Comparison of ENCODE assay signal across 15 cellular contexts in genomic region chr16:69889295-69889964, GRCh38.
DNase-seq lines count a peak whose midpoint lies in the region; ATAC-seq and TF ChIP-seq lines count a peak whose summit lies in the region.
"Had no signal": no experiment of that assay in that cellular context is flagged by ENCODE, and none has a peak within 500 bp of the region (broad histone marks: within the 10 kb centered on the region; RNA-seq: fewer than 3 reads in every experiment).

No MANE protein-coding gene starts in this region.

- no peaks in the 10 kb centered on the region for H3K9me3 Mint-ChIP-seq in activated CD4-positive, alpha-beta memory T cell treated with anti-CD3 and anti-CD28 coated beads for 36 hours
- no peaks in the 10 kb centered on the region for H3K9me3 Mint-ChIP-seq in activated CD4-positive, alpha-beta memory T cell treated with anti-CD3 and anti-CD28 coated beads, Interleukin-2, amount 10 ng/mL, durations not matched to agents 7 days and 5 days
- no peaks in the 10 kb centered on the region for H3K9me3 Mint-ChIP-seq in T-helper 2 cell treated with Interferon-gamma antibody and Interleukin-4, amounts not matched to agents 5 μg/mL and 100 μg/mL, for 36 hours
- H3K9me3 Mint-ChIP-seq in stimulated activated naive B cell treated with anti-CD40 and anti-IgM and Interleukin-4, amounts not matched to agents 10 μg/mL and 1 μg/mL and 100 μg/mL, for 72 hours = no peaks in the 10 kb centered on the region

- no peaks in the 10 kb centered on the region for H3K9me2 ChIP-seq in SK-N-SH

- H3K9ac ChIP-seq in SK-N-SH = no peak overlapping the region

- CTCF ChIA-PET in activated CD4-positive, alpha-beta memory T cell treated with anti-CD3 and anti-CD28 coated beads for 36 hours (lab: Charles Lee) = interaction anchor here (0.7 to 2.0 kb wide), 2 partner anchors 13 to 41 kb away, joined by 3 to 5 read pairs; no protein-coding TSS in a partner anchor
- CTCF ChIA-PET in activated CD4-positive, alpha-beta memory T cell treated with anti-CD3 and anti-CD28 coated beads, Interleukin-2, amount 10 ng/mL, durations not matched to agents 7 days and 5 days (lab: Charles Lee) = no interaction called here
- CTCF ChIA-PET in SK-N-SH (lab: Yijun Ruan, JAX) = interaction anchor here (1.2 kb wide), 1 partner anchor 93 kb away, joined by 3 read pairs; no protein-coding TSS in a partner anchor

- peaks cover 15% of the 10 kb centered on the region for H3K36me3 Mint-ChIP-seq in activated CD4-positive, alpha-beta memory T cell treated with anti-CD3 and anti-CD28 coated beads for 36 hours
- H3K36me3 Mint-ChIP-seq in activated CD4-positive, alpha-beta memory T cell treated with anti-CD3 and anti-CD28 coated beads, Interleukin-2, amount 10 ng/mL, durations not matched to agents 7 days and 5 days (ENCODE audit: low read depth) = peaks cover 34% of the 10 kb centered on the region
- peaks cover 24% of the 10 kb centered on the region for H3K36me3 Mint-ChIP-seq in T-helper 2 cell treated with Interferon-gamma antibody and Interleukin-4, amounts not matched to agents 5 μg/mL and 100 μg/mL, for 36 hours (ENCODE audit: low read depth)
- H3K36me3 Mint-ChIP-seq in stimulated activated naive B cell treated with anti-CD40 and anti-IgM and Interleukin-4, amounts not matched to agents 10 μg/mL and 1 μg/mL and 100 μg/mL, for 72 hours = peaks cover 46 to 68% of the 10 kb centered on the region in 2 donors

- H3K4me3 ChIP-seq in SK-N-SH (ENCODE audit: low read depth in 2 of 2, low read length in 1 of 2) = no peak overlapping the region
- H3K4me3 ChIP-seq: A549 had no signal

- H3K79me2 ChIP-seq in SK-N-SH (ENCODE audit: insufficient read depth) = no peaks in the 10 kb centered on the region

- no peaks in the 10 kb centered on the region for H3K27me3 ChIP-seq in layer of hippocampus (ENCODE audit: control insufficient read depth, insufficient read depth, low read length)
- H3K27me3 ChIP-seq in SK-N-SH (ENCODE audit: insufficient read depth) = no peaks in the 10 kb centered on the region
- H3K27me3 ChIP-seq: neutrophil had no signal

- no peaks in the 10 kb centered on the region for H3F3A ChIP-seq in SK-N-SH (replicated peaks; ENCODE audit: insufficient read depth)

- no peaks in the 10 kb centered on the region for H4K20me1 ChIP-seq in SK-N-SH (ENCODE audit: insufficient read depth)

- no peak overlapping the region for H2AFZ ChIP-seq in SK-N-SH (ENCODE audit: low read depth)

- peak; percentile 48 for DNase-seq in activated CD4-positive, alpha-beta memory T cell treated with anti-CD3 and anti-CD28 coated beads for 36 hours
- no peak for DNase-seq in activated CD4-positive, alpha-beta memory T cell treated with anti-CD3 and anti-CD28 coated beads, Interleukin-2, amount 10 ng/mL, durations not matched to agents 7 days and 5 days
- peak; percentile 24 for DNase-seq in T-helper 2 cell treated with Interferon-gamma antibody and Interleukin-4, amounts not matched to agents 5 μg/mL and 100 μg/mL, for 36 hours (ENCODE audit: low spot score)
- DNase-seq in stimulated activated naive CD8-positive, alpha-beta T cell treated with anti-CD3 and anti-CD28 coated beads, Interleukin-15, Interleukin-2, amounts not matched to agents 100 U/mL and 50 U/mL, for 24 hours = peak; percentile 33
- DNase-seq in SK-N-SH (no peak), NCI-H2107 (lab: John Stamatoyannopoulos, UW) (no peak)
- DNase-seq in stimulated activated naive B cell treated with anti-CD40 and anti-IgM and Interleukin-4, amounts not matched to agents 10 μg/mL and 1 μg/mL and 100 μg/mL, for 72 hours = no peak
- DNase-seq: activated CD8-positive, alpha-beta memory T cell treated with anti-CD3 and anti-CD28 coated beads, Interleukin-2, amount 50 U/mL, for 48 hours; HCEC 1CT; KBM-7; NCI-H1417 treated with DMSO at 0.1 percent for 48 hours; NCI-H446 had no signal

- no peak for TF ChIP-seq EP300 in SK-N-SH (IDR thresholded peaks at IDR 0.05; ENCODE audit: borderline replicate concordance in 1 of 2, low read depth in 1 of 2, low read length in 1 of 2)

- no peak for TF ChIP-seq RAD21 in SK-N-SH (IDR thresholded peaks at IDR 0.05; ENCODE audit: low read length)

- no peaks in the 10 kb centered on the region for H3K27me3 Mint-ChIP-seq in activated CD4-positive, alpha-beta memory T cell treated with anti-CD3 and anti-CD28 coated beads for 36 hours
- H3K27me3 Mint-ChIP-seq in activated CD4-positive, alpha-beta memory T cell treated with anti-CD3 and anti-CD28 coated beads, Interleukin-2, amount 10 ng/mL, durations not matched to agents 7 days and 5 days = no peaks in the 10 kb centered on the region
- no peaks in the 10 kb centered on the region for H3K27me3 Mint-ChIP-seq in T-helper 2 cell treated with Interferon-gamma antibody and Interleukin-4, amounts not matched to agents 5 μg/mL and 100 μg/mL, for 36 hours (ENCODE audit: low read depth)
- no peaks in the 10 kb centered on the region for H3K27me3 Mint-ChIP-seq in stimulated activated naive B cell treated with anti-CD40 and anti-IgM and Interleukin-4, amounts not matched to agents 10 μg/mL and 1 μg/mL and 100 μg/mL, for 72 hours

- TF ChIP-seq CTCF in SK-N-SH (IDR thresholded peaks at IDR 0.05) = no peak

- WGBS in SK-N-SH (ENCODE audit: low lambda C conversion rate) = 94% methylated on average over 7 of the region's 7 CpGs

- POLR2A ChIA-PET in activated CD4-positive, alpha-beta memory T cell treated with anti-CD3 and anti-CD28 coated beads for 36 hours (lab: Charles Lee) = no interaction called here
- POLR2A ChIA-PET in activated CD4-positive, alpha-beta memory T cell treated with anti-CD3 and anti-CD28 coated beads, Interleukin-2, amount 10 ng/mL, durations not matched to agents 7 days and 5 days (lab: Charles Lee) = no interaction called here
- POLR2A ChIA-PET in SK-N-SH (lab: Yijun Ruan, JAX) = no interaction called here

- H3K9me3 ChIP-seq in SK-N-SH = no peaks in the 10 kb centered on the region
- H3K9me3 ChIP-seq: neutrophil had no signal

- no peak overlapping the region for H3K4me3 Mint-ChIP-seq in activated CD4-positive, alpha-beta memory T cell treated with anti-CD3 and anti-CD28 coated beads for 36 hours
- H3K4me3 Mint-ChIP-seq in activated CD4-positive, alpha-beta memory T cell treated with anti-CD3 and anti-CD28 coated beads, Interleukin-2, amount 10 ng/mL, durations not matched to agents 7 days and 5 days = no peak overlapping the region
- H3K4me3 Mint-ChIP-seq in T-helper 2 cell treated with Interferon-gamma antibody and Interleukin-4, amounts not matched to agents 5 μg/mL and 100 μg/mL, for 36 hours = no peak overlapping the region
- no peak overlapping the region for H3K4me3 Mint-ChIP-seq in stimulated activated naive B cell treated with anti-CD40 and anti-IgM and Interleukin-4, amounts not matched to agents 10 μg/mL and 1 μg/mL and 100 μg/mL, for 72 hours

- intact Hi-C loops in activated CD4-positive, alpha-beta memory T cell treated with anti-CD3 and anti-CD28 coated beads for 36 hours (cut with micrococcal nuclease) = no loop called here

- H3K4me2 ChIP-seq in SK-N-SH = no peak overlapping the region
- H3K4me2 ChIP-seq: A549 had no signal

- peaks cover 2 to 4% of the 10 kb centered on the region in 2 experiments for H3K36me3 ChIP-seq in SK-N-SH (replicated peaks in 1 of 2; ENCODE audit: control insufficient read depth in 1 of 2, insufficient read depth in 2 of 2, low read length in 1 of 2)

- H3K4me1 Mint-ChIP-seq in activated CD4-positive, alpha-beta memory T cell treated with anti-CD3 and anti-CD28 coated beads for 36 hours (ENCODE audit: low read depth) = peaks cover 8% of the 10 kb centered on the region
- peaks cover 6% of the 10 kb centered on the region for H3K4me1 Mint-ChIP-seq in activated CD4-positive, alpha-beta memory T cell treated with anti-CD3 and anti-CD28 coated beads, Interleukin-2, amount 10 ng/mL, durations not matched to agents 7 days and 5 days
- H3K4me1 Mint-ChIP-seq in T-helper 2 cell treated with Interferon-gamma antibody and Interleukin-4, amounts not matched to agents 5 μg/mL and 100 μg/mL, for 36 hours (ENCODE audit: low read depth) = peaks cover 2% of the 10 kb centered on the region
- H3K4me1 Mint-ChIP-seq in stimulated activated naive B cell treated with anti-CD40 and anti-IgM and Interleukin-4, amounts not matched to agents 10 μg/mL and 1 μg/mL and 100 μg/mL, for 72 hours = peaks cover 3 to 7% of the 10 kb centered on the region in 2 donors

- peaks cover 0 to 18% of the 10 kb centered on the region in 2 experiments; a peak in 1 of 4 replicates for H3K4me1 ChIP-seq in SK-N-SH (ENCODE audit: control insufficient read depth in 1 of 2, insufficient read depth in 2 of 2, low read depth in 1 of 2, low read length in 1 of 2)
- H3K4me1 ChIP-seq: A549 had no signal

- peak overlapping the region; percentile 28 for H3K27ac Mint-ChIP-seq in activated CD4-positive, alpha-beta memory T cell treated with anti-CD3 and anti-CD28 coated beads for 36 hours
- no peak overlapping the region for H3K27ac Mint-ChIP-seq in activated CD4-positive, alpha-beta memory T cell treated with anti-CD3 and anti-CD28 coated beads, Interleukin-2, amount 10 ng/mL, durations not matched to agents 7 days and 5 days
- no peak overlapping the region for H3K27ac Mint-ChIP-seq in T-helper 2 cell treated with Interferon-gamma antibody and Interleukin-4, amounts not matched to agents 5 μg/mL and 100 μg/mL, for 36 hours
- H3K27ac Mint-ChIP-seq in stimulated activated naive B cell treated with anti-CD40 and anti-IgM and Interleukin-4, amounts not matched to agents 10 μg/mL and 1 μg/mL and 100 μg/mL, for 72 hours = no peak overlapping the region

- ATAC-seq in stimulated activated naive CD8-positive, alpha-beta T cell treated with anti-CD3 and anti-CD28 coated beads, Interleukin-15, Interleukin-2, amounts not matched to agents 100 U/mL and 50 U/mL, for 24 hours = peak; percentile 94
- no peak for ATAC-seq in stimulated activated naive B cell treated with anti-CD40 and anti-IgM and Interleukin-4, amounts not matched to agents 10 μg/mL and 1 μg/mL and 100 μg/mL, for 72 hours (replicated peaks)
- ATAC-seq: A549 had no signal

- H3K27ac ChIP-seq in layer of hippocampus (ENCODE audit: low read depth, low read length) (peak overlapping the region; percentile 97), SK-N-SH (ENCODE audit: low read depth in 2 of 2, low read length in 1 of 2) (no peak overlapping the region; a peak in 1 of 4 replicates)
- H3K27ac ChIP-seq: A549, neutrophil had no signal

TF ChIP-seq in SK-N-SH, 30 proteins besides CTCF, POLR2A, EP300 and RAD21:
- TF ChIP-seq POLR2AphosphoS5 (IDR thresholded peaks at IDR 0.05; ENCODE audit: low read depth, low read length) (no peak), TAF1 (IDR thresholded peaks at IDR 0.05; ENCODE audit: borderline replicate concordance, low read depth, low read length) (no peak), GATA2 (CRISPR knock-in tag; IDR thresholded peaks at IDR 0.05) (no peak)

Comparison
In these comparisons a context has a peak if more than half of its experiments do, and no peak if none do; other contexts are left out.
1. DNase-seq: peak in activated CD4-positive, alpha-beta memory T cell treated with anti-CD3 and anti-CD28 coated beads for 36 hours (single experiment), T-helper 2 cell treated with Interferon-gamma antibody and Interleukin-4, amounts not matched to agents 5 μg/mL and 100 μg/mL, for 36 hours (single experiment) and stimulated activated naive CD8-positive, alpha-beta T cell treated with anti-CD3 and anti-CD28 coated beads, Interleukin-15, Interleukin-2, amounts not matched to agents 100 U/mL and 50 U/mL, for 24 hours (single experiment); none in activated CD4-positive, alpha-beta memory T cell treated with anti-CD3 and anti-CD28 coated beads, Interleukin-2, amount 10 ng/mL, durations not matched to agents 7 days and 5 days (single experiment), SK-N-SH (single experiment), stimulated activated naive B cell treated with anti-CD40 and anti-IgM and Interleukin-4, amounts not matched to agents 10 μg/mL and 1 μg/mL and 100 μg/mL, for 72 hours (single experiment) and NCI-H2107 (single experiment).